40 cellular contexts compared by ENCODE assay signal in genomic region chr12:102518871-102519270, GRCh38. TPM values are rescaled to one million over a fixed set of nuclear protein-coding genes. Genes with fewer than 3 reads are reported as not detected.
"Had no signal": no experiment of that assay in that cellular context is flagged by ENCODE, and none has a peak within 500 bp of the region (broad histone marks: within the 10 kb centered on the region; RNA-seq: fewer than 3 reads in every experiment).

No MANE protein-coding gene starts in this region.

- FAIRE-seq: bronchial epithelial cell, TTC549 had no signal

- H3K9me3 ChIP-seq: ascending aorta had no signal

- H3K36me3 ChIP-seq: ascending aorta, cardiac muscle cell had no signal

- H3K9me3 Mint-ChIP-seq: activated CD4-positive, alpha-beta memory T cell treated with anti-CD3 and anti-CD28 coated beads for 36 hours; activated CD8-positive, alpha-beta T cell treated with anti-CD3 and anti-CD28 coated beads for 36 hours; activated naive CD4-positive, alpha-beta T cell treated with anti-CD3 and anti-CD28 coated beads, Interleukin-2, amount 10 ng/mL, durations not matched to agents 7 days and 5 days; activated naive CD4-positive, alpha-beta T cell treated with anti-CD3 and anti-CD28 coated beads, Interleukin-2, amount 50 U/mL, for 24 hours; activated naive CD8-positive, alpha-beta T cell treated with anti-CD3 and anti-CD28 coated beads, Interleukin-2, amount 10 ng/mL, durations not matched to agents 7 days and 5 days; activated naive CD8-positive, alpha-beta T cell treated with anti-CD3 and anti-CD28 coated beads, Interleukin-2, amount 50 U/mL, for 24 hours; activated T-cell treated with anti-CD3 and anti-CD28 coated beads, Interleukin-2, amount 50 U/mL, for 4 hours; activated T-helper 1 cell treated with anti-CD3 and anti-CD28 coated beads, Interleukin-12 subunit alpha, Interleukin-12 subunit beta, Interleukin-2, Interleukin-4 antibody, amounts not matched to agents 30 ng/mL and 10 ng/mL and 1 ng/mL, durations not matched to agents 14 hours and 24 hours and 36 hours; activated T-helper 17 cell treated with anti-CD3 and anti-CD28 coated beads, Interleukin-2, amount 50 U/mL, for 72 hours; brain; central memory CD8-positive, alpha-beta T cell; T-helper 1 cell treated with Interleukin-12 subunit alpha and Interleukin-12 subunit beta and Interleukin-4 antibody, amounts not matched to agents 30 μg/mL and 1 μg/mL, for 36 hours; T-helper 2 cell treated with Interferon-gamma antibody and Interleukin-4, amounts not matched to agents 5 μg/mL and 100 μg/mL, for 36 hours had no signal

- H3K27me3 ChIP-seq: ascending aorta, cardiac muscle cell had no signal

- H3K27me3 Mint-ChIP-seq: activated naive CD4-positive, alpha-beta T cell treated with anti-CD3 and anti-CD28 coated beads, Interleukin-2, amount 10 ng/mL, durations not matched to agents 7 days and 5 days; brain had no signal

- H3K4me3 Mint-ChIP-seq: activated CD4-positive, alpha-beta memory T cell treated with anti-CD3 and anti-CD28 coated beads for 36 hours; activated CD4-positive, alpha-beta T cell treated with anti-CD3 and anti-CD28 coated beads for 36 hours; activated CD8-positive, alpha-beta T cell treated with anti-CD3 and anti-CD28 coated beads for 36 hours; activated naive CD4-positive, alpha-beta T cell treated with anti-CD3 and anti-CD28 coated beads, Interleukin-2, amount 10 ng/mL, durations not matched to agents 7 days and 5 days; activated naive CD4-positive, alpha-beta T cell treated with anti-CD3 and anti-CD28 coated beads, Interleukin-2, amount 50 U/mL, for 24 hours; activated naive CD8-positive, alpha-beta T cell; activated naive CD8-positive, alpha-beta T cell treated with anti-CD3 and anti-CD28 coated beads, Interleukin-2, amount 10 ng/mL, durations not matched to agents 7 days and 5 days; activated naive CD8-positive, alpha-beta T cell treated with anti-CD3 and anti-CD28 coated beads, Interleukin-2, amount 50 U/mL, for 24 hours; activated T-cell treated with anti-CD3 and anti-CD28 coated beads, Interleukin-2, amount 50 U/mL, for 4 hours; activated T-cell treated with anti-CD3 and anti-CD28 coated beads, Interleukin-2, amount 50 U/mL, for 72 hours; activated T-helper 1 cell treated with anti-CD3 and anti-CD28 coated beads, Interleukin-12 subunit alpha, Interleukin-12 subunit beta, Interleukin-2, Interleukin-4 antibody, amounts not matched to agents 30 ng/mL and 10 ng/mL and 1 ng/mL, durations not matched to agents 14 hours and 24 hours and 36 hours; activated T-helper 17 cell treated with anti-CD3 and anti-CD28 coated beads, Interleukin-2, amount 50 U/mL, for 72 hours; brain; central memory CD8-positive, alpha-beta T cell; T-helper 1 cell treated with Interleukin-12 subunit alpha and Interleukin-12 subunit beta and Interleukin-4 antibody, amounts not matched to agents 30 μg/mL and 1 μg/mL, for 36 hours; T-helper 2 cell treated with Interferon-gamma antibody and Interleukin-4, amounts not matched to agents 5 μg/mL and 100 μg/mL, for 36 hours had no signal

- H3K4me1 Mint-ChIP-seq: activated CD4-positive, alpha-beta T cell treated with anti-CD3 and anti-CD28 coated beads for 36 hours; activated naive CD4-positive, alpha-beta T cell treated with anti-CD3 and anti-CD28 coated beads, Interleukin-2, amount 10 ng/mL, durations not matched to agents 7 days and 5 days; activated naive CD4-positive, alpha-beta T cell treated with anti-CD3 and anti-CD28 coated beads, Interleukin-2, amount 50 U/mL, for 24 hours; activated naive CD8-positive, alpha-beta T cell treated with anti-CD3 and anti-CD28 coated beads, Interleukin-2, amount 10 ng/mL, durations not matched to agents 7 days and 5 days; activated naive CD8-positive, alpha-beta T cell treated with anti-CD3 and anti-CD28 coated beads, Interleukin-2, amount 50 U/mL, for 24 hours; activated T-helper 17 cell treated with anti-CD3 and anti-CD28 coated beads, Interleukin-2, amount 50 U/mL, for 72 hours; central memory CD8-positive, alpha-beta T cell had no signal

- H3K4me1 ChIP-seq: ascending aorta had no signal

- ATAC-seq: activated CD4-positive, alpha-beta T cell treated with anti-CD3 and anti-CD28 coated beads for 36 hours; activated CD4-positive, CD25-positive, alpha-beta regulatory T cell treated with anti-CD3 and anti-CD28 coated beads, Interleukin-2, amount 50 U/mL, for 24 hours; activated CD8-positive, alpha-beta T cell treated with anti-CD3 and anti-CD28 coated beads for 36 hours; activated naive CD8-positive, alpha-beta T cell treated with anti-CD3 and anti-CD28 coated beads, Interleukin-2, amount 50 U/mL, for 24 hours; activated T-cell treated with anti-CD3 and anti-CD28 coated beads, Interleukin-2, amount 50 U/mL, for 4 hours; activated T-cell treated with anti-CD3 and anti-CD28 coated beads, Interleukin-2, amount 50 U/mL, for 72 hours; activated T-helper 17 cell treated with anti-CD3 and anti-CD28 coated beads, Interleukin-2, amount 50 U/mL, for 72 hours had no signal

- DNase-seq: activated CD4-positive, alpha-beta memory T cell treated with anti-CD3 and anti-CD28 coated beads for 36 hours; activated CD4-positive, alpha-beta T cell treated with anti-CD3 and anti-CD28 coated beads for 1 hour; activated CD4-positive, alpha-beta T cell treated with anti-CD3 and anti-CD28 coated beads for 36 hours; activated CD4-positive, alpha-beta T cell treated with anti-CD3 and anti-CD28 coated beads for 48 hours; activated CD4-positive, alpha-beta T cell treated with anti-CD3 and anti-CD28 coated beads, Interleukin-2, amount 50 U/mL, for 1 hour; activated CD4-positive, alpha-beta T cell treated with anti-CD3 and anti-CD28 coated beads, Interleukin-2, amount 50 U/mL, for 4 hours; activated CD4-positive, CD25-positive, alpha-beta regulatory T cell; activated CD8-positive, alpha-beta memory T cell treated with anti-CD3 and anti-CD28 coated beads, Interleukin-2, amount 50 U/mL, for 4 hours; activated CD8-positive, alpha-beta T cell treated with anti-CD3 and anti-CD28 coated beads for 36 hours; activated effector memory CD4-positive, alpha-beta T cell treated with anti-CD3 and anti-CD28 coated beads, Interleukin-2, amount 50 U/mL, for 16 hours; activated gamma-delta T cell treated with Interleukin-2 at 50 U/mL for 16 hours; activated naive CD4-positive, alpha-beta T cell; activated naive CD4-positive, alpha-beta T cell treated with anti-CD3 and anti-CD28 coated beads, Interleukin-2, amount 10 ng/mL, durations not matched to agents 7 days and 5 days; activated naive CD8-positive, alpha-beta T cell treated with anti-CD3 and anti-CD28 coated beads, Interleukin-2, amount 10 ng/mL, durations not matched to agents 7 days and 5 days; activated naive CD8-positive, alpha-beta T cell treated with anti-CD3 and anti-CD28 coated beads, Interleukin-2, amount 50 U/mL, for 24 hours; activated T-cell treated with anti-CD3 and anti-CD28 coated beads for 4 hours; activated T-cell treated with anti-CD3 and anti-CD28 coated beads, Interleukin-2, amount 50 U/mL, for 1 hour; activated T-cell treated with anti-CD3 and anti-CD28 coated beads, Interleukin-2, amount 50 U/mL, for 4 hours; activated T-cell treated with anti-CD3 and anti-CD28 coated beads, Interleukin-2, amount 50 U/mL, for 72 hours; amygdala; anterior cingulate cortex; caudate nucleus; cerebellar nuclear complex; T-helper 1 cell; T-helper 2 cell; T-helper 9 cell had no signal

- H3K36me3 Mint-ChIP-seq: activated CD4-positive, alpha-beta memory T cell treated with anti-CD3 and anti-CD28 coated beads for 36 hours; activated naive CD4-positive, alpha-beta T cell treated with anti-CD3 and anti-CD28 coated beads, Interleukin-2, amount 10 ng/mL, durations not matched to agents 7 days and 5 days; activated naive CD4-positive, alpha-beta T cell treated with anti-CD3 and anti-CD28 coated beads, Interleukin-2, amount 50 U/mL, for 24 hours; activated naive CD8-positive, alpha-beta T cell; activated naive CD8-positive, alpha-beta T cell treated with anti-CD3 and anti-CD28 coated beads, Interleukin-2, amount 10 ng/mL, durations not matched to agents 7 days and 5 days; brain had no signal

- H3K4me3 ChIP-seq: ascending aorta, cardiac muscle cell had no signal

- H3K27ac ChIP-seq: ascending aorta, cardiac muscle cell, VCaP had no signal

- H3K27ac Mint-ChIP-seq: activated CD4-positive, alpha-beta memory T cell treated with anti-CD3 and anti-CD28 coated beads for 36 hours; activated CD4-positive, alpha-beta T cell treated with anti-CD3 and anti-CD28 coated beads for 36 hours; activated CD8-positive, alpha-beta T cell treated with anti-CD3 and anti-CD28 coated beads for 36 hours; activated naive CD4-positive, alpha-beta T cell treated with anti-CD3 and anti-CD28 coated beads, Interleukin-2, amount 10 ng/mL, durations not matched to agents 7 days and 5 days; activated naive CD4-positive, alpha-beta T cell treated with anti-CD3 and anti-CD28 coated beads, Interleukin-2, amount 50 U/mL, for 24 hours; activated naive CD8-positive, alpha-beta T cell; activated naive CD8-positive, alpha-beta T cell treated with anti-CD3 and anti-CD28 coated beads, Interleukin-2, amount 10 ng/mL, durations not matched to agents 7 days and 5 days; activated naive CD8-positive, alpha-beta T cell treated with anti-CD3 and anti-CD28 coated beads, Interleukin-2, amount 50 U/mL, for 24 hours; activated T-cell treated with anti-CD3 and anti-CD28 coated beads, Interleukin-2, amount 50 U/mL, for 72 hours; activated T-helper 1 cell treated with anti-CD3 and anti-CD28 coated beads, Interleukin-12 subunit alpha, Interleukin-12 subunit beta, Interleukin-2, Interleukin-4 antibody, amounts not matched to agents 30 ng/mL and 10 ng/mL and 1 ng/mL, durations not matched to agents 14 hours and 24 hours and 36 hours; activated T-helper 17 cell treated with anti-CD3 and anti-CD28 coated beads, Interleukin-2, amount 50 U/mL, for 72 hours; brain; T-helper 1 cell treated with Interleukin-12 subunit alpha and Interleukin-12 subunit beta and Interleukin-4 antibody, amounts not matched to agents 30 μg/mL and 1 μg/mL, for 36 hours; T-helper 2 cell treated with Interferon-gamma antibody and Interleukin-4, amounts not matched to agents 5 μg/mL and 100 μg/mL, for 36 hours had no signal

RNA-seq across cellular contexts. Expression of gene IGF1, which starts 38.5 kb away (rescaled TPM):
- total RNA-seq: activated CD4-positive, alpha-beta memory T cell treated with anti-CD3 and anti-CD28 coated beads for 36 hours; activated CD4-positive, alpha-beta T cell treated with anti-CD3 and anti-CD28 coated beads for 36 hours; cardiac muscle cell had no signal
- polyA plus RNA-seq: cardiac muscle cell had no signal
